Comparison of ENCODE assay signal across 23 cellular contexts in the genomic region with DNA sequence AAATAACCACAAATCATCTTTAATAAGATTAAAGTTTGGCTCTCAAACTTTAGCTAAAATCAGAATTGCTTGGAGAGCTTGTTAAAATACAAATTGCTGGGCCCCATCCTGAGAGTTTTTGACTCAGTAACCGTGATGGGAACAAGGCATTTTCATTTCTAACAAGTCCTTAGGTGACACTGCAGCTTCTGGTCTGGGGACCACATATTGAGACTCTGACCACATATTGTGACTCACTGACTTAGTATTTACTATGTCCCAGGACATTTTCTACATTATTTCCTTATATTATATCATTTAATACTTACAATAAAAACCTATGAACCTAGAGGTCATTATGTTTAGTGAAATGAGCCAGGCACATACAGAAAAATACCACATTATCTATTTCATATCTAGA.
"Had no signal": no experiment of that assay in that cellular context is flagged by ENCODE, and none has a peak within 500 bp of the region (broad histone marks: within the 10 kb centered on the region; RNA-seq: fewer than 3 reads in every experiment).

No MANE protein-coding gene starts in this region.

- H3K9ac ChIP-seq: parathyroid adenoma had no signal

- H3K9me3 ChIP-seq: breast epithelium, colonic mucosa, esophagus muscularis mucosa, gastrocnemius medialis, right lobe of liver, suprapubic skin, transverse colon, uterus had no signal

- H2AFZ ChIP-seq: parathyroid adenoma had no signal

- H3K4me3 ChIP-seq: breast epithelium, colonic mucosa, dorsolateral prefrontal cortex, esophagus muscularis mucosa, gastrocnemius medialis, right lobe of liver, stomach, suprapubic skin, transverse colon, uterus had no signal

- H3K36me3 ChIP-seq: breast epithelium, colonic mucosa, esophagus muscularis mucosa, gastrocnemius medialis, right lobe of liver, stomach, suprapubic skin, transverse colon, uterus, WERI-Rb-1 had no signal

- H3K79me2 ChIP-seq: parathyroid adenoma had no signal

- DNase-seq: activated CD4-positive, alpha-beta T cell treated with anti-CD3 and anti-CD28 coated beads, Interleukin-2, amount 50 U/mL, for 1 hour; activated CD4-positive, CD25-positive, alpha-beta regulatory T cell treated with anti-CD3 and anti-CD28 coated beads, Interleukin-2, amount 50 U/mL, for 72 hours; activated CD8-positive, alpha-beta T cell treated with anti-CD3 and anti-CD28 coated beads, Interleukin-2, amount 10 ng/mL, durations not matched to agents 7 days and 5 days; activated gamma-delta T cell treated with Interleukin-2 at 50 U/mL for 16 hours; aorta; colonic mucosa; dorsolateral prefrontal cortex; effector memory CD8-positive, alpha-beta T cell; gastrocnemius medialis; hypothalamus; nucleus accumbens; right lobe of liver; small intestine; stimulated activated CD4-positive, alpha-beta T cell treated with anti-CD3 and anti-CD28 coated beads, Interleukin-2, amount 100 ng/mL, for 24 hours; stomach; transverse colon; uterus; WERI-Rb-1 had no signal

- H3K27me3 ChIP-seq: breast epithelium, colonic mucosa, dorsolateral prefrontal cortex, esophagus muscularis mucosa, gastrocnemius medialis, right lobe of liver, stomach, suprapubic skin, transverse colon, uterus had no signal

- H3K27ac ChIP-seq: breast epithelium, colonic mucosa, dorsolateral prefrontal cortex, esophagus muscularis mucosa, gastrocnemius medialis, parathyroid adenoma, right lobe of liver, stomach, suprapubic skin, transverse colon, uterus, WERI-Rb-1 had no signal

- ATAC-seq: activated CD8-positive, alpha-beta T cell treated with anti-CD3 and anti-CD28 coated beads, Interleukin-2, amount 10 ng/mL, durations not matched to agents 7 days and 5 days; effector memory CD8-positive, alpha-beta T cell; gastrocnemius medialis; right lobe of liver; stimulated activated effector memory CD8-positive, alpha-beta T cell treated with anti-CD3 and anti-CD28 coated beads, Interleukin-12 subunit alpha, Interleukin-12 subunit beta, amount 100 ng/mL, for 72 hours had no signal

- H3K4me1 ChIP-seq: breast epithelium, colonic mucosa, esophagus muscularis mucosa, gastrocnemius medialis, parathyroid adenoma, right lobe of liver, stomach, suprapubic skin, transverse colon, uterus had no signal
